ENCODE assay signal across 15 cellular contexts in the genomic region with DNA sequence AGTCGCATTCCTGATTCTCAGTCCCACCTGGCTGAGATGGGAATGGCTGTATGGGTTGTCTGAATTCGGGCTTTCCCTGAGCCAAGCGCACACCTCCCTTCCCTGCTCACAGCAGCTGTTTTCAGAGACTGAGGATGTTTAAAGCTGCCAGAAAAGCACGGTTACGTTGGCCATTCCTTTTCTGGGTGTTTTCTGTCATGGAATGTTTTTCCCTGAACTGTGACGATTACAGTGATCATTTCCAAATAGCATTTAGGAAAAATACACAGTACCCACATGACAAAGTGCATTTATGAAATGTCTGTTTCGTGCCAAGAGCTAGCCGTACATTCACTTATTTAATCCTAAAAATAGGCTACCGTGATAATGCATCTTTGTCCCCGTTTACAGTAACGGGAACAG. TPM values are rescaled to one million over a fixed set of nuclear protein-coding genes. Genes with fewer than 3 reads are reported as not detected.
DNase-seq lines count a peak whose midpoint lies in the region; TF ChIP-seq lines count a peak whose summit lies in the region.
"Had no signal": no experiment of that assay in that cellular context is flagged by ENCODE, and none has a peak within 500 bp of the region (broad histone marks: within the 10 kb centered on the region; RNA-seq: fewer than 3 reads in every experiment).

No MANE protein-coding gene starts in this region.

- no peak overlapping the region for H3K27ac Mint-ChIP-seq in CD4-positive, alpha-beta memory T cell
- H3K27ac Mint-ChIP-seq: activated CD4-positive, alpha-beta memory T cell treated with anti-CD3 and anti-CD28 coated beads for 36 hours had no signal

- H2AFZ ChIP-seq in osteoblast (ENCODE audit: low read length): no peak overlapping the region

- H3K27me3 ChIP-seq in AG04450 (ENCODE audit: control insufficient read depth, insufficient read depth, low read length): no peaks in the 10 kb centered on the region
- H3K27me3 ChIP-seq in osteoblast (ENCODE audit: insufficient read depth, low read length): no peaks in the 10 kb centered on the region
- H3K27me3 ChIP-seq in CD4-positive, alpha-beta memory T cell (ENCODE audit: insufficient read depth, low read length): no peaks in the 10 kb centered on the region
- H3K27me3 ChIP-seq: foreskin keratinocyte had no signal

- H3K9me3 ChIP-seq in AG04450 (ENCODE audit: control insufficient read depth, insufficient read depth, low read length): no peaks in the 10 kb centered on the region; the same call in 1 of the 2 replicates
- no peaks in the 10 kb centered on the region for H3K9me3 ChIP-seq in osteoblast (ENCODE audit: low read depth, low read length)
- H3K9me3 ChIP-seq in CD4-positive, alpha-beta memory T cell (ENCODE audit: control insufficient read depth in 1 of 2, low read length in 2 of 2): no peaks in the 10 kb centered on the region

- peaks cover 96% of the 10 kb centered on the region for H3K79me2 ChIP-seq in osteoblast (ENCODE audit: insufficient read depth, low read length)

- in situ Hi-C loops in astrocyte of the cerebellum (cut with HindIII; ENCODE audit: low sequenced_read_pairs): no loop called here

- DNase-seq in AG04450 (ENCODE audit: low read depth, low spot score) (no peak), astrocyte of the cerebellum (ENCODE audit: low read depth) (no peak), fibroblast of peridontal ligament (ENCODE audit: extremely low read depth) (peak; percentile 47), osteoblast (ENCODE audit: insufficient read length, low spot score, missing footprints) (peak; percentile 81), NCI-H1436 treated with DMSO at 0.1 percent for 48 hours (lab: John Stamatoyannopoulos, UW) (no peak)
- DNase-seq in activated CD4-positive, alpha-beta T cell treated with anti-CD3 and anti-CD28 coated beads, Interleukin-2, amount 50 U/mL, for 1 hour: no peak
- DNase-seq in CD4-positive, alpha-beta memory T cell: no peak
- no peak for DNase-seq in stimulated activated CD8-positive, alpha-beta memory T cell treated with anti-CD3 and anti-CD28 coated beads, Interleukin-4, amount 100 ng/mL, for 48 hours
- DNase-seq: activated CD4-positive, alpha-beta memory T cell treated with anti-CD3 and anti-CD28 coated beads for 36 hours; cerebellar nuclear complex; foreskin keratinocyte; NCI-H2029; T-helper 9 cell had no signal

- H3K4me1 Mint-ChIP-seq in CD4-positive, alpha-beta memory T cell: peaks cover 17 to 38% (median 24%) of the 10 kb centered on the region in 4 donors

- intact Hi-C loops in CD4-positive, alpha-beta memory T cell (cut with micrococcal nuclease): no loop called here

- CTCF ChIA-PET in AG04450 (lab: Charles Lee): no interaction called here
- CTCF ChIA-PET in CD4-positive, alpha-beta memory T cell (lab: Charles Lee; ENCODE audit: partially characterized antibody): interaction anchor here (1.2 to 9.8 kb wide), 2 partner anchors 8 to 54 kb away, joined by 3 to 93 read pairs; no protein-coding TSS in a partner anchor

- peak overlapping the region; percentile 48 for H3K4me2 ChIP-seq in osteoblast (ENCODE audit: insufficient read depth, low read length)
- H3K4me2 ChIP-seq: KMS-11 had no signal

- H3K27me3 Mint-ChIP-seq in CD4-positive, alpha-beta memory T cell: no peaks in the 10 kb centered on the region
- H3K27me3 Mint-ChIP-seq: activated CD4-positive, alpha-beta memory T cell treated with anti-CD3 and anti-CD28 coated beads for 36 hours; natural killer cell treated with Interleukin-12 subunit alpha and Interleukin-12 subunit beta and Interleukin-15 and Interleukin-18, amount 100 ng/mL, for 72 hours had no signal

- H3K36me3 ChIP-seq in osteoblast (ENCODE audit: insufficient read depth, low read length): peaks cover 38% of the 10 kb centered on the region
- H3K36me3 ChIP-seq in CD4-positive, alpha-beta memory T cell (ENCODE audit: insufficient read depth, low read length): peaks cover 17% of the 10 kb centered on the region

- peaks cover 52% of the 10 kb centered on the region for H3K4me1 ChIP-seq in osteoblast (ENCODE audit: insufficient read depth, low read length)
- H3K4me1 ChIP-seq in CD4-positive, alpha-beta memory T cell (ENCODE audit: insufficient read depth, low read length): peaks cover 16% of the 10 kb centered on the region
- H3K4me1 ChIP-seq: foreskin keratinocyte had no signal

- no peak overlapping the region for H3K4me3 Mint-ChIP-seq in CD4-positive, alpha-beta memory T cell
- H3K4me3 Mint-ChIP-seq: activated CD4-positive, alpha-beta memory T cell treated with anti-CD3 and anti-CD28 coated beads for 36 hours; natural killer cell treated with Interleukin-12 subunit alpha and Interleukin-12 subunit beta and Interleukin-15 and Interleukin-18, amount 100 ng/mL, for 72 hours had no signal

- peaks cover 2% of the 10 kb centered on the region for H4K20me1 ChIP-seq in osteoblast (ENCODE audit: insufficient read depth, low read length)

- H3K27ac ChIP-seq in AG04450 (ENCODE audit: low read depth, low read length) (peak overlapping the region; percentile 88), osteoblast (ENCODE audit: low read depth, low read length) (peak overlapping the region; percentile 91)
- H3K27ac ChIP-seq in CD4-positive, alpha-beta memory T cell (ENCODE audit: low read depth, low read length): no peak overlapping the region
- H3K27ac ChIP-seq: foreskin keratinocyte, KMS-11 had no signal

- TF ChIP-seq CTCF in AG04450 (IDR thresholded peaks at IDR 0.05; ENCODE audit: low read depth, low read length) (no peak), astrocyte of the cerebellum (IDR thresholded peaks at IDR 0.05; ENCODE audit: low read depth, low read length, missing control alignments) (no peak), osteoblast (IDR thresholded peaks at IDR 0.05; ENCODE audit: extremely low read depth, low read depth, low read length) (no peak)

- H3K9me3 Mint-ChIP-seq in CD4-positive, alpha-beta memory T cell: no peaks in the 10 kb centered on the region
- H3K9me3 Mint-ChIP-seq: activated CD4-positive, alpha-beta memory T cell treated with anti-CD3 and anti-CD28 coated beads for 36 hours had no signal

- peaks cover 20 to 21% of the 10 kb centered on the region in 2 donors for H3K36me3 Mint-ChIP-seq in CD4-positive, alpha-beta memory T cell

- H3K4me3 ChIP-seq in AG04450 (ENCODE audit: low read depth, low read length) (no peak overlapping the region), astrocyte of the cerebellum (ENCODE audit: low read depth, low read length) (peak overlapping the region; percentile 37), osteoblast (ENCODE audit: insufficient read depth, low read length) (peak overlapping the region; percentile 53)
- H3K4me3 ChIP-seq in CD4-positive, alpha-beta memory T cell (ENCODE audit: low read length in 2 of 2): no peak overlapping the region

- POLR2A ChIA-PET in AG04450 (lab: Yijun Ruan, JAX): interaction anchor here (0.8 kb wide), 1 partner anchor 37 kb away, joined by 3 read pairs; a partner anchor contains a TSS
- POLR2A ChIA-PET in CD4-positive, alpha-beta memory T cell (lab: Charles Lee; ENCODE audit: partially characterized antibody): no interaction called here

RNA-seq across cellular contexts. Expression of a gene that starts 36.7 kb away (rescaled TPM):
- polyA plus RNA-seq in AG04450 (2011; rRNA removed): 38.1 and 40.8 TPM in 2 replicates
- polyA minus RNA-seq in AG04450 (2011; rRNA and poly(A)+ RNA removed): 63.6 and 78.2 TPM in 2 replicates
- total RNA-seq in osteoblast: 91.6 and 94.8 TPM in 2 replicates
- 10 to 100 TPM; 17.2 to 17.4 TPM for total RNA-seq in CD4-positive, alpha-beta memory T cell
- polyA plus RNA-seq in CD4-positive, alpha-beta memory T cell: 10 to 100 TPM; 14.5 to 14.6 TPM

Comparison
In these comparisons a context has a peak if more than half of its experiments do, and no peak if none do; other contexts are left out.
1. DNase-seq: peak in fibroblast of peridontal ligament (single experiment) and osteoblast (single experiment); none in AG04450 (single experiment), astrocyte of the cerebellum (single experiment), NCI-H1436 treated with DMSO at 0.1 percent for 48 hours (single experiment), activated CD4-positive, alpha-beta T cell treated with anti-CD3 and anti-CD28 coated beads, Interleukin-2, amount 50 U/mL, for 1 hour (single experiment), CD4-positive, alpha-beta memory T cell (0 of 5) and stimulated activated CD8-positive, alpha-beta memory T cell treated with anti-CD3 and anti-CD28 coated beads, Interleukin-4, amount 100 ng/mL, for 48 hours (single experiment).
2. H3K4me3 ChIP-seq: peak in astrocyte of the cerebellum (single experiment) and osteoblast (single experiment); none in AG04450 (single experiment) and CD4-positive, alpha-beta memory T cell (0 of 2).